Comparison of ENCODE assay signal across 19 cellular contexts in genomic region chr2:121491566-121491965, GRCh38.
A peak's percentile ranks its signal among the peaks of the same experiment; 100 is the strongest.
DNase-seq lines count a peak whose midpoint lies in the region; ATAC-seq and FAIRE-seq lines count a peak whose summit lies in the region.
"Had no signal": no experiment of that assay in that cellular context is flagged by ENCODE, and none has a peak within 500 bp of the region (broad histone marks: within the 10 kb centered on the region; RNA-seq: fewer than 3 reads in every experiment).

No MANE protein-coding gene starts in this region.

- H3K9me3 Mint-ChIP-seq in stimulated activated effector memory CD8-positive, alpha-beta T cell treated with anti-CD3 and anti-CD28 coated beads, Interleukin-12 subunit alpha, Interleukin-12 subunit beta, amount 100 ng/mL, for 72 hours, result no peaks in the 10 kb centered on the region
- H3K9me3 Mint-ChIP-seq: activated T-helper 1 cell treated with anti-CD3 and anti-CD28 coated beads, Interleukin-12 subunit alpha, Interleukin-12 subunit beta, Interleukin-2, Interleukin-4 antibody, amounts not matched to agents 30 ng/mL and 10 ng/mL and 1 ng/mL, durations not matched to agents 14 hours and 24 hours and 36 hours; stimulated activated naive CD8-positive, alpha-beta T cell treated with anti-CD3 and anti-CD28 coated beads, Interleukin-15, Interleukin-2, amounts not matched to agents 100 ng/mL and 50 ng/mL, for 24 hours had no signal

- H3K4me1 Mint-ChIP-seq in stimulated activated effector memory CD8-positive, alpha-beta T cell treated with anti-CD3 and anti-CD28 coated beads, Interleukin-12 subunit alpha, Interleukin-12 subunit beta, amount 100 ng/mL, for 72 hours, result peaks cover 17% of the 10 kb centered on the region

- FAIRE-seq in islet of Langerhans (lab: Jason Lieb, UNC) (peak; percentile 92), RCC 7860 (lab: Jason Lieb, UNC) (no peak)
- FAIRE-seq: GM12878, H1, HTR-8/SVneo had no signal

- no peak overlapping the region for H3K27ac Mint-ChIP-seq in stimulated activated effector memory CD8-positive, alpha-beta T cell treated with anti-CD3 and anti-CD28 coated beads, Interleukin-12 subunit alpha, Interleukin-12 subunit beta, amount 100 ng/mL, for 72 hours
- H3K27ac Mint-ChIP-seq: activated naive CD8-positive, alpha-beta T cell; activated T-helper 1 cell treated with anti-CD3 and anti-CD28 coated beads, Interleukin-12 subunit alpha, Interleukin-12 subunit beta, Interleukin-2, Interleukin-4 antibody, amounts not matched to agents 30 ng/mL and 10 ng/mL and 1 ng/mL, durations not matched to agents 14 hours and 24 hours and 36 hours; stimulated activated naive CD8-positive, alpha-beta T cell treated with anti-CD3 and anti-CD28 coated beads, Interleukin-15, Interleukin-2, amounts not matched to agents 100 ng/mL and 50 ng/mL, for 24 hours had no signal

- DNase-seq in NCI-H1092 treated with DMSO at 0.1 percent for 48 hours (lab: John Stamatoyannopoulos, UW) (peak; percentile 74), NCI-H146 treated with DMSO at 0.1 percent for 48 hours (lab: John Stamatoyannopoulos, UW; ENCODE audit: unreplicated experiment) (peak; percentile 88), NCI-H774 (lab: John Stamatoyannopoulos, UW) (peak; percentile 2), RCC 7860 (ENCODE audit: low spot score) (no peak), T-helper 9 cell (no peak)
- no peak for DNase-seq in stimulated activated effector memory CD8-positive, alpha-beta T cell treated with anti-CD3 and anti-CD28 coated beads, Interleukin-12 subunit alpha, Interleukin-12 subunit beta, amount 100 ng/mL, for 72 hours (ENCODE audit: low spot score in 2 of 2)
- DNase-seq: foreskin fibroblast, GF-D8, hypothalamus, Karpas-422, right lobe of liver, upper lobe of right lung had no signal

- no peak overlapping the region for H3K4me3 Mint-ChIP-seq in stimulated activated effector memory CD8-positive, alpha-beta T cell treated with anti-CD3 and anti-CD28 coated beads, Interleukin-12 subunit alpha, Interleukin-12 subunit beta, amount 100 ng/mL, for 72 hours
- H3K4me3 Mint-ChIP-seq: activated naive CD8-positive, alpha-beta T cell; activated T-helper 1 cell treated with anti-CD3 and anti-CD28 coated beads, Interleukin-12 subunit alpha, Interleukin-12 subunit beta, Interleukin-2, Interleukin-4 antibody, amounts not matched to agents 30 ng/mL and 10 ng/mL and 1 ng/mL, durations not matched to agents 14 hours and 24 hours and 36 hours; stimulated activated naive CD8-positive, alpha-beta T cell treated with anti-CD3 and anti-CD28 coated beads, Interleukin-15, Interleukin-2, amounts not matched to agents 100 ng/mL and 50 ng/mL, for 24 hours had no signal

- ATAC-seq in stimulated activated effector memory CD8-positive, alpha-beta T cell treated with anti-CD3 and anti-CD28 coated beads, Interleukin-12 subunit alpha, Interleukin-12 subunit beta, amount 100 ng/mL, for 72 hours, result no peak
- ATAC-seq: GM12878, right lobe of liver, upper lobe of right lung had no signal

- H3K36me3 Mint-ChIP-seq in stimulated activated effector memory CD8-positive, alpha-beta T cell treated with anti-CD3 and anti-CD28 coated beads, Interleukin-12 subunit alpha, Interleukin-12 subunit beta, amount 100 ng/mL, for 72 hours, result peaks cover 41% of the 10 kb centered on the region

Comparison
In these comparisons a context has a peak if more than half of its experiments do, and no peak if none do; other contexts are left out.
1. DNase-seq: peak in NCI-H1092 treated with DMSO at 0.1 percent for 48 hours (single experiment), NCI-H146 treated with DMSO at 0.1 percent for 48 hours (single experiment) and NCI-H774 (single experiment); none in RCC 7860 (single experiment), T-helper 9 cell (single experiment) and stimulated activated effector memory CD8-positive, alpha-beta T cell treated with anti-CD3 and anti-CD28 coated beads, Interleukin-12 subunit alpha, Interleukin-12 subunit beta, amount 100 ng/mL, for 72 hours (0 of 2).